In genomic region chr12:45907955-45908354, GRCh38 we compare ENCODE assay signal across 14 cellular contexts.
A peak's percentile ranks its signal among the peaks of the same experiment; 100 is the strongest.
DNase-seq lines count a peak whose midpoint lies in the region; ATAC-seq, FAIRE-seq and TF ChIP-seq lines count a peak whose summit lies in the region.
"Had no signal": no experiment of that assay in that cellular context is flagged by ENCODE, and none has a peak within 500 bp of the region (broad histone marks: within the 10 kb centered on the region; RNA-seq: fewer than 3 reads in every experiment).

No MANE protein-coding gene starts in this region.

- H3K79me2 ChIP-seq in GM12878 (ENCODE audit: control insufficient read depth, insufficient read depth, low read length): no peaks in the 10 kb centered on the region

- H3K9me3 ChIP-seq in GM12878 (replicated peaks; ENCODE audit: control insufficient read depth, insufficient read depth, low read length): no peaks in the 10 kb centered on the region
- H3K9me3 ChIP-seq: psoas muscle had no signal

- no peak for TF ChIP-seq POLR2A in GM12878 (IDR thresholded peaks at IDR 0.05; ENCODE audit: low read depth, low read length)

- no TSS peak for BruUV-seq in GM12878 (replicated peaks; lab: Mats Ljungman, UMichigan)

- H3K27ac ChIP-seq in GM12878 (ENCODE audit: control insufficient read depth, insufficient read depth) (no peak overlapping the region; the same call in 1 of the 2 replicates), RWPE1 (no peak overlapping the region)
- H3K27ac ChIP-seq: epithelial cell of prostate, psoas muscle had no signal

- TF ChIP-seq CTCF in GM12878 (IDR thresholded peaks at IDR 0.05 in 2 of 3, conservative IDR thresholded peaks at IDR 0.05 in 1 of 3; ENCODE audit: control insufficient read depth in 2 of 3, extremely low read depth in 1 of 3, insufficient read depth in 1 of 3, low read depth in 3 of 3, low read length in 3 of 3) (no peak), RWPE1 (conservative IDR thresholded peaks at IDR 0.05; ENCODE audit: low read depth) (no peak)

- POLR2A ChIA-PET in GM12878 (lab: Charles Lee) (no interaction called here), RWPE1 (lab: Yijun Ruan, JAX; ENCODE audit: low non-redundant PET) (no interaction called here)

- CTCF ChIA-PET in GM12878 (lab: Yijun Ruan, JAX) (interaction anchor here (0.9 to 1.7 kb wide), 3 partner anchors 13 to 364 kb away, joined by 3 to 5 read pairs (median 3); no protein-coding TSS in a partner anchor), RWPE1 (lab: Yijun Ruan, JAX) (no interaction called here)

- H3K27me3 ChIP-seq in GM12878 (replicated peaks in 1 of 2; ENCODE audit: control insufficient read depth in 2 of 2, insufficient read depth in 2 of 2, low read length in 1 of 2): no peaks in the 10 kb centered on the region

- DNase-seq in GM12878 (ENCODE audit: low read depth, low spot score) (peak; percentile 11), LoVo (ENCODE audit: low spot score) (no peak), dedifferentiated amniotic fluid mesenchymal stem cell (ENCODE audit: extremely low spot score) (no peak), RWPE1 (ENCODE audit: low spot score) (no peak)
- no peak for DNase-seq in central memory CD4-positive, alpha-beta T cell
- DNase-seq: Calu3, IMR-90, NCI-H446 treated with DMSO at 0.1 percent for 48 hours, psoas muscle, T-helper 1 cell had no signal

- TF ChIP-seq EP300 in GM12878 (IDR thresholded peaks at IDR 0.05; ENCODE audit: borderline replicate concordance in 1 of 2, control insufficient read depth in 1 of 2, low read depth in 2 of 2, low read length in 2 of 2): no peak

- ATAC-seq in GM18868 (IDR thresholded peaks at IDR 0.05; ENCODE audit: unreplicated experiment): peak; percentile 70
- ATAC-seq in GM21723 (IDR thresholded peaks at IDR 0.05; ENCODE audit: unreplicated experiment): peak; percentile 77
- peak; percentile 79 for ATAC-seq in HG03342 (IDR thresholded peaks at IDR 0.05; ENCODE audit: unreplicated experiment)
- ATAC-seq in GM12878: peak; percentile 69
- ATAC-seq: psoas muscle had no signal

- in situ Hi-C loops in GM12878 (cut with MboI): no loop called here

- H2AFZ ChIP-seq in GM12878 (ENCODE audit: control insufficient read depth, low read depth, low read length): no peak overlapping the region

- no peaks in the 10 kb centered on the region for H4K20me1 ChIP-seq in GM12878 (ENCODE audit: control insufficient read depth, insufficient read depth)

- RAD21 ChIA-PET in GM12878 (lab: Charles Lee; ENCODE audit: unreplicated experiment): no interaction called here

- H3K4me2 ChIP-seq in GM12878 (ENCODE audit: control insufficient read depth, insufficient read depth): no peak overlapping the region

- WGBS in GM12878 (ENCODE audit: insufficient coverage, insufficient replicate concordance, low lambda C conversion rate, missing lambda C conversion rate): 38% methylated on average over 4 of the region's 4 CpGs

- TF ChIP-seq RAD21 in GM12878 (IDR thresholded peaks at IDR 0.05; ENCODE audit: insufficient read depth, low read depth, low read length): no peak

- H3K4me3 ChIP-seq in GM12878: no peak overlapping the region
- H3K4me3 ChIP-seq: psoas muscle had no signal

- SMC1A ChIA-PET in GM12878 (lab: Charles Lee; ENCODE audit: uncharacterized antibody, unreplicated experiment): interaction anchor here (0.6 to 1.2 kb wide), 4 partner anchors 13 to 364 kb away, joined by 3 to 4 read pairs (median 4); no protein-coding TSS in a partner anchor

- FAIRE-seq in GM12878 (lab: Jason Lieb, UNC): no peak

- peaks cover 5% of the 10 kb centered on the region; the same call in 1 of the 2 replicates for H3K4me1 ChIP-seq in GM12878 (ENCODE audit: control insufficient read depth, insufficient read depth, low read length)
- H3K4me1 ChIP-seq: psoas muscle had no signal

- H3K9ac ChIP-seq in GM12878 (ENCODE audit: control insufficient read depth, insufficient read depth, low read length): no peak overlapping the region

- no peaks in the 10 kb centered on the region for H3K36me3 ChIP-seq in GM12878 (ENCODE audit: control insufficient read depth in 2 of 2, insufficient read depth in 2 of 2, low read length in 1 of 2)

- intact Hi-C loops in GM12878 (cut with micrococcal nuclease; ENCODE audit: unreplicated experiment): no loop called here

TF ChIP-seq in GM12878, 131 proteins besides CTCF, POLR2A, EP300 and RAD21:
- TF ChIP-seq ZNF687 (IDR thresholded peaks at IDR 0.05): 0 out of 2 replicates have a peak, but pooled peaks have one; percentile 49
- TF ChIP-seq TARDBP (IDR thresholded peaks at IDR 0.05; ENCODE audit: borderline replicate concordance): no peak
- TF ChIP-seq SPI1 (IDR thresholded peaks at IDR 0.05; ENCODE audit: borderline replicate concordance, insufficient read depth, low read depth, low read length): peak; percentile 63; the same call in 1 of the 2 replicates
- TF ChIP-seq CHD4 (IDR thresholded peaks at IDR 0.05): no peak
- 0 out of 2 replicates have a peak, but pooled peaks have one; percentile 11 for TF ChIP-seq RUNX3 (IDR thresholded peaks at IDR 0.05; ENCODE audit: low read length)
- peak; percentile 69 for TF ChIP-seq RAD51 (IDR thresholded peaks at IDR 0.05)
- peak; percentile 10; the same call in 1 of the 2 replicates for TF ChIP-seq MTA2 (IDR thresholded peaks at IDR 0.05; ENCODE audit: low read depth)
- no peak for TF ChIP-seq EGR1 (IDR thresholded peaks at IDR 0.05; ENCODE audit: borderline replicate concordance in 1 of 2, low read depth in 2 of 2, low read length in 2 of 2)
- TF ChIP-seq MYB (IDR thresholded peaks at IDR 0.05; ENCODE audit: borderline replicate concordance, low read depth, low read length): no peak
- TF ChIP-seq RBBP5 (conservative IDR thresholded peaks at IDR 0.05): no peak
TF ChIP-seq in GM12878: peak in this region for 5.
